32 cellular contexts compared by ENCODE assay signal in the genomic region with DNA sequence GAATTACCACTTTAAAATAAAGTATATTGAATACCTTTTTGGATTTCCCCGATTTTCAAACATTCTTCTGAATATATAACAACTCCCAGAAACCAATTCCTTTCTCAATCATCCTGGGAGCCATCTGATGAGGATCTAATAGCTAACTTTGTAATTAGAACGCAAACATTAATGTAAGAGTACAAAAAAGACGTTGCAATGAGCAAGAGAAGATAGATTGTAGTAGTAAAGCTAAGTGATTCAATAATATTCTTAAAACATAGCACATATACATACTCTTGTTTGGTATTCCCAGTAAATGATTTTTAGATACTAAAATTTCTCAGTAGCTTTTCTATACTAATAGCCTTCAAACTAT. TPM values are rescaled to one million over a fixed set of nuclear protein-coding genes. Genes with fewer than 3 reads are reported as not detected.
DNase-seq lines count a peak whose midpoint lies in the region; ATAC-seq and TF ChIP-seq lines count a peak whose summit lies in the region.
"Had no signal": no experiment of that assay in that cellular context is flagged by ENCODE, and none has a peak within 500 bp of the region (broad histone marks: within the 10 kb centered on the region; RNA-seq: fewer than 3 reads in every experiment).

No MANE protein-coding gene starts in this region.

- H3K4me2 ChIP-seq in skeletal muscle satellite cell (ENCODE audit: low read length) = peak overlapping the region; percentile 26

- 43 to 55% methylated on average over 3 of the region's 3 CpGs for WGBS in lower leg skin, 2 donors

- DNase-seq in SK-N-MC (ENCODE audit: low read depth, low spot score) = no peak
- no peak for DNase-seq in epithelial cell of esophagus (ENCODE audit: low read depth)
- no peak for DNase-seq in MG63
- DNase-seq in stimulated activated CD4-positive, alpha-beta T cell treated with anti-CD3 and anti-CD28 coated beads, Interleukin-15, amount 100 ng/mL, for 24 hours = no peak
- no peak for DNase-seq in lower leg skin (ENCODE audit: low spot score in 2 of 2)
- DNase-seq: activated CD4-positive, alpha-beta T cell treated with anti-CD3 and anti-CD28 coated beads, Interleukin-2, amount 10 ng/mL, durations not matched to agents 24 days and 14 days; activated CD8-positive, alpha-beta memory T cell treated with anti-CD3 and anti-CD28 coated beads for 24 hours; activated T-cell treated with anti-CD3 and anti-CD28 coated beads for 4 hours; anterior cingulate cortex; CD8-positive, alpha-beta T cell; colonic mucosa; effector CD8-positive, alpha-beta T cell; heart left ventricle; Kasumi-1; MV-4-11; NCI-H748 treated with DMSO at 0.1 percent for 48 hours; retina; stimulated activated CD4-positive, alpha-beta T cell treated with anti-CD3 and anti-CD28 coated beads, Interleukin-2, amount 100 ng/mL, for 24 hours; T-cell; transverse colon had no signal

- no peaks in the 10 kb centered on the region for H3K27me3 ChIP-seq in skeletal muscle satellite cell (ENCODE audit: control insufficient read depth, insufficient read depth, low read length)
- H3K27me3 ChIP-seq in MG63 = no peaks in the 10 kb centered on the region
- H3K27me3 ChIP-seq: BE2C, cardiac muscle cell, colonic mucosa, SJCRH30, transverse colon had no signal

- H3K9me3 ChIP-seq in SK-N-MC (ENCODE audit: low read depth, low read length) = no peaks in the 10 kb centered on the region
- H3K9me3 ChIP-seq in skeletal muscle satellite cell (replicated peaks; ENCODE audit: low read length) = no peaks in the 10 kb centered on the region
- no peaks in the 10 kb centered on the region for H3K9me3 ChIP-seq in MG63
- H3K9me3 ChIP-seq: BE2C, colonic mucosa, SJCRH30, transverse colon had no signal

- H3K36me3 ChIP-seq in SK-N-MC (ENCODE audit: insufficient read depth, low read length) (no peaks in the 10 kb centered on the region), skeletal muscle satellite cell (ENCODE audit: insufficient read depth, low read length) (no peaks in the 10 kb centered on the region), MG63 (no peaks in the 10 kb centered on the region)
- H3K36me3 ChIP-seq: BE2C, cardiac muscle cell, colonic mucosa, heart left ventricle, SJCRH30, transverse colon had no signal

- ATAC-seq in GM18498 (IDR thresholded peaks at IDR 0.05; ENCODE audit: unreplicated experiment) (peak; percentile 4), GM18502 (IDR thresholded peaks at IDR 0.05; ENCODE audit: poor library complexity, unreplicated experiment) (no peak)
- ATAC-seq: CD8-positive, alpha-beta T cell; heart left ventricle; HepG2; T-cell had no signal

- peaks cover 22% of the 10 kb centered on the region for H3K4me1 ChIP-seq in skeletal muscle satellite cell (ENCODE audit: control insufficient read depth, insufficient read depth, low read length)
- H3K4me1 ChIP-seq: colonic mucosa, heart left ventricle, SJCRH30, transverse colon had no signal

- intact Hi-C loops in lower leg skin (cut with DNase I; ENCODE audit: low total_unique reads) = no loop called here

- H3K27ac ChIP-seq in SK-N-MC = 0 out of 2 replicates have a peak overlapping the region, but pooled peaks have one; percentile 23
- H3K27ac ChIP-seq: cardiac muscle cell, colonic mucosa, heart left ventricle, SJCRH30, transverse colon had no signal

- TF ChIP-seq CTCF in epithelial cell of esophagus (IDR thresholded peaks at IDR 0.05; ENCODE audit: insufficient read depth, low read depth, low read length, missing control alignments) (no peak), lower leg skin (IDR thresholded peaks at IDR 0.05) (no peak)

- TF ChIP-seq POLR2A in lower leg skin (IDR thresholded peaks at IDR 0.05) = no peak

- peak overlapping the region; percentile 53 for H3K4me3 ChIP-seq in SK-N-MC
- peak overlapping the region; percentile 62 for H3K4me3 ChIP-seq in epithelial cell of esophagus (ENCODE audit: low read length)
- H3K4me3 ChIP-seq in skeletal muscle satellite cell (ENCODE audit: low read length) = no peak overlapping the region
- no peak overlapping the region for H3K4me3 ChIP-seq in MG63
- H3K4me3 ChIP-seq in lower leg skin (ENCODE audit: low read depth, poor library complexity, severe bottlenecking) = no peak overlapping the region
- H3K4me3 ChIP-seq: cardiac muscle cell, colonic mucosa, heart left ventricle, lung, SJCRH30, transverse colon had no signal

- no peak overlapping the region for H3K9ac ChIP-seq in SK-N-MC (ENCODE audit: insufficient read length)
- H3K9ac ChIP-seq in skeletal muscle satellite cell (ENCODE audit: low read depth, low read length) = no peak overlapping the region

RNA-seq across cellular contexts. Expression of a gene that starts 1.1 kb away (rescaled TPM):
- under 0.01 and 0.22 TPM in 2 replicates for total RNA-seq in skeletal muscle satellite cell (2012; rRNA removed)
- total RNA-seq in MG63 (2014; rRNA removed; shearing (Covaris generic); ENCODE audit: low replicate concordance) = not detected in 2 replicates
- total RNA-seq in lower leg skin = 100 to 1,000 TPM in 1 of 4 donors, 10 to 100 TPM in 3; 70.3 to 116 (median 93.6) TPM
- total RNA-seq: activated CD4-positive, alpha-beta T cell treated with anti-CD3 and anti-CD28 coated beads, Interleukin-2, amount 10 ng/mL, durations not matched to agents 24 days and 14 days; activated naive CD4-positive, alpha-beta T cell treated with anti-CD3 and anti-CD28 coated beads, Interleukin-2, amount 50 U/mL, for 72 hours; activated T-helper 2 cell treated with anti-CD3 and anti-CD28 coated beads, Interferon-gamma antibody, Interleukin-2, Interleukin-4, amounts not matched to agents 10 μg/mL and 5 μg/mL and 100 μg/mL, durations not matched to agents 14 hours and 24 hours and 36 hours; cardiac muscle cell; CD8-positive, alpha-beta T cell; omental fat pad; RPMI7951; T-cell had no signal

Comparison
In these comparisons a context has a peak if more than half of its experiments do, and no peak if none do; other contexts are left out.
1. H3K4me3 ChIP-seq: peak in SK-N-MC (single experiment) and epithelial cell of esophagus (single experiment); none in skeletal muscle satellite cell (single experiment), MG63 (single experiment) and lower leg skin (single experiment).
2. RNA of a gene that starts 1.1 kb away (total RNA-seq): 70.3 to 116 TPM in lower leg skin; not detected in MG63; every median in the first group is over 10 times any median in the second.